Comparison of ENCODE assay signal across 8 cellular contexts in the genomic region with DNA sequence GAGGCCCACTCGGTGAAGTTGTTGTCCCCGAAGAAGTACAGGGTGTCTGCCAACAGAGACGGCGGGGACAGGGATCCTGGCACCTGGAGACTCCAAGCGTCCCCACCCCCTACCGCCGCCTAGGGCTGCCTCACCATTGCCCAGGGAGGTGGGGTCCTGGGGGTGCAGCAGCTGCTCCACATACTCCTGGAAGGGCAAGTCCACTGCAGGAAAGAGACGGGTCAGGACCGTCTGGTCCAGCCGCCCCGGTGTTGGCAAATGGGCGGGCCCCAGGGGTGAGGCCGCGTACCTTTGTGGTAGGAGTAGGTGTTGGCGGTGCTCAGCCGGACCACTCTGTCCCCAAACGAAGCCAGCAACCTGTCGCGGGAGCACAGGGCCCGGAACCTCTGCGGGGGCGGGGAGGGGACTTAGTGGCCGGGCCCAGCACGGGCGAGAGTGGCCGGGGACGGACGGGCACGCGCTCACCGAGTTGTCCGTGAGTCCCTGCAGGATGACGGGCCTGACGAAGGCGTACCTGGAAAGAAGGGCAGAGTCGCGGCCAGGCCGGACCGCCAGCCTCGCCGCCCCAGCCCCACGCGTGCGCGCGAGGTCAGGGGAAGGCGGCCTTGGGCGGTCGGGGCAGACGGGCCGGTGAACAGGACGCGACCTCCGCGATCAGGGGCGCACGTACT. TPM values are rescaled to one million over a fixed set of nuclear protein-coding genes. Genes with fewer than 3 reads are reported as not detected.
DNase-seq lines count a peak whose midpoint lies in the region; ATAC-seq and TF ChIP-seq lines count a peak whose summit lies in the region.

No MANE protein-coding gene starts in this region.

- H2BK15ac ChIP-seq in H9 (ENCODE audit: low read depth, low read length), result no peak overlapping the region

- H3K9me3 ChIP-seq in H9 (ENCODE audit: control insufficient read depth, low read depth, low read length), result no peaks in the 10 kb centered on the region
- H3K9me3 ChIP-seq in SJCRH30 (replicated peaks), result no peaks in the 10 kb centered on the region
- H3K9me3 ChIP-seq in skeletal muscle tissue (ENCODE audit: control insufficient read depth in 3 of 3, low read length in 3 of 3), result no peaks in the 10 kb centered on the region

- H3K4me2 ChIP-seq in H9 (ENCODE audit: insufficient read depth, insufficient read length, low read length), result peak overlapping the region; percentile 15

- H3K23me2 ChIP-seq in H9 (ENCODE audit: insufficient read length, low read depth, low read length, poor library complexity, severe bottlenecking), result peaks cover 11% of the 10 kb centered on the region

- TF ChIP-seq CTCF in H9 (conservative IDR thresholded peaks at IDR 0.05) (no peak), fibroblast of pulmonary artery (IDR thresholded peaks at IDR 0.05; ENCODE audit: low read length, missing control alignments) (no peak), omental fat pad (IDR thresholded peaks at IDR 0.05) (no peak)

- no peaks in the 10 kb centered on the region for H3K9me3 Mint-ChIP-seq in H9

- H2BK5ac ChIP-seq in H9 (ENCODE audit: insufficient read length, low read length), result no peak overlapping the region

- H3K23ac ChIP-seq in H9 (ENCODE audit: insufficient read length, low read depth, low read length), result no peak overlapping the region

- no peak overlapping the region for H2BK20ac ChIP-seq in H9 (ENCODE audit: low read depth, low read length, poor library complexity, severe bottlenecking)

- no peak overlapping the region for H4K5ac ChIP-seq in H9 (ENCODE audit: insufficient read length, low read depth, low read length)

- no peak overlapping the region for H3T11ph ChIP-seq in H9 (ENCODE audit: low read length)

- H3K4me3 ChIP-seq in SJCRH30, result peak overlapping the region; percentile 56
- peak overlapping the region; percentile 57 for H3K4me3 ChIP-seq in fibroblast of pulmonary artery (replicated peaks; ENCODE audit: low read depth, low read length)
- peak overlapping the region; percentile 59 to 87 (median 81) for H3K4me3 ChIP-seq in skeletal muscle tissue (ENCODE audit: low read length in 3 of 3)

- no peak for ATAC-seq in HG03565 (IDR thresholded peaks at IDR 0.05; ENCODE audit: unreplicated experiment)
- no peak for ATAC-seq in omental fat pad (ENCODE audit: low FRiP score)

- no peak overlapping the region for H4K8ac ChIP-seq in H9 (replicated peaks; ENCODE audit: insufficient read length, low read depth, low read length)

- H4K20me1 ChIP-seq in H9 (ENCODE audit: control insufficient read depth, insufficient read depth, insufficient read length), result no peaks in the 10 kb centered on the region

- H3K27me3 ChIP-seq in H9 (ENCODE audit: insufficient read depth, low read length) (no peaks in the 10 kb centered on the region), SJCRH30 (no peaks in the 10 kb centered on the region), skeletal muscle tissue (ENCODE audit: control insufficient read depth in 3 of 3, insufficient read depth in 3 of 3, low read length in 3 of 3) (no peaks in the 10 kb centered on the region)

- H3K18ac ChIP-seq in H9 (ENCODE audit: insufficient read length, low read depth, low read length), result no peak overlapping the region

- no CpG with 5 or more reads among the region's 57 CpGs for WGBS in H9 (ENCODE audit: extremely low coverage, insufficient read length, low lambda C conversion rate)

- H2AFZ ChIP-seq in H9 (ENCODE audit: low read length), result no peak overlapping the region

- H3K27ac ChIP-seq in H9 (ENCODE audit: insufficient read length, low read depth, low read length), result no peak overlapping the region
- no peak overlapping the region for H3K27ac ChIP-seq in SJCRH30
- H3K27ac ChIP-seq in skeletal muscle tissue (ENCODE audit: low read depth, low read length), result no peak overlapping the region

- H3K36me3 ChIP-seq in SJCRH30 (peaks cover 20% of the 10 kb centered on the region), skeletal muscle tissue (ENCODE audit: control insufficient read depth in 3 of 3, insufficient read depth in 3 of 3, low read length in 3 of 3) (peaks cover 22 to 37% (median 26%) of the 10 kb centered on the region in 3 donors)

- H3K4ac ChIP-seq in H9 (ENCODE audit: low read depth, low read length), result no peak overlapping the region

- no peak overlapping the region for H3K14ac ChIP-seq in H9 (ENCODE audit: insufficient read depth, low read length)

- peak overlapping the region in 1 of 3 experiments; percentile 83; a peak in 2 of 7 replicates for H3K27ac Mint-ChIP-seq in H9

- H3K79me1 ChIP-seq in H9 (ENCODE audit: insufficient read depth, low read depth, low read length, poor library complexity, severe bottlenecking), result no peaks in the 10 kb centered on the region

- no peak overlapping the region for H2AK5ac ChIP-seq in H9 (ENCODE audit: insufficient read length, low read length)

- H4K91ac ChIP-seq in H9 (ENCODE audit: insufficient read length, low read depth, low read length), result no peak overlapping the region

- H3K4me3 Mint-ChIP-seq in H9, result peak overlapping the region; percentile 81 to 86

- H3K56ac ChIP-seq in H9 (ENCODE audit: insufficient read length, low read depth, low read length), result no peak overlapping the region

- DNase-seq in H9, result no peak
- no peak for DNase-seq in SJCRH30
- DNase-seq in fibroblast of pulmonary artery (ENCODE audit: low read depth), result no peak
- no peak for DNase-seq in iPS-NIHi7 (ENCODE audit: extremely low spot score)
- no peak for DNase-seq in Ammon's horn (ENCODE audit: low spot score)
- no peak for DNase-seq in omental fat pad (ENCODE audit: low spot score)

- H3K9ac ChIP-seq in H9 (ENCODE audit: extremely low read depth, insufficient read length, low read length) (peak overlapping the region; percentile 21), skeletal muscle tissue (ENCODE audit: low read depth in 1 of 3, low read length in 3 of 3) (peak overlapping the region; percentile 33 to 79 (median 62))

- no peaks in the 10 kb centered on the region; the same call in 1 of the 2 replicates for H3K27me3 Mint-ChIP-seq in H9 (ENCODE audit: low read depth)

- no peak overlapping the region for H2BK12ac ChIP-seq in H9 (ENCODE audit: insufficient read length, low read depth, low read length)

- no peak overlapping the region for H2BK120ac ChIP-seq in H9 (ENCODE audit: low read depth, low read length, poor library complexity, severe bottlenecking)

- H3K36me3 Mint-ChIP-seq in H9 (ENCODE audit: insufficient read depth in 1 of 3, low read depth in 3 of 3), result peaks cover 15 to 47% (median 44%) of the 10 kb centered on the region in 3 experiments; a peak in 6 of 7 replicates

- H3K4me1 Mint-ChIP-seq in H9, result peaks cover 13 to 27% of the 10 kb centered on the region in 2 experiments

- H3K79me2 ChIP-seq in H9 (ENCODE audit: insufficient read depth, low read length), result peaks cover 2% of the 10 kb centered on the region; the same call in 1 of the 2 replicates

- H3K4me1 ChIP-seq in H9 (ENCODE audit: insufficient read depth, low read length), result no peaks in the 10 kb centered on the region
- H3K4me1 ChIP-seq in SJCRH30, result peaks cover 17% of the 10 kb centered on the region
- peaks cover 49 to 75% (median 52%) of the 10 kb centered on the region in 3 donors for H3K4me1 ChIP-seq in skeletal muscle tissue (ENCODE audit: control insufficient read depth in 3 of 3, insufficient read depth in 3 of 3, low read length in 3 of 3)

RNA-seq across cellular contexts. Expression of a gene that starts 0.6 kb away (rescaled TPM):
- total RNA-seq in H9 (2021), result 50.1 and 52.7 TPM in 2 replicates
- total RNA-seq in SJCRH30 (2014; rRNA removed; shearing (Covaris generic)), result 22.7 and 23.4 TPM in 2 replicates
- 13.0 TPM for total RNA-seq in skeletal muscle tissue
- 10 to 100 TPM; 65.8 to 79.6 (median 71.8) TPM for total RNA-seq in omental fat pad

RNA-seq across cellular contexts. Expression of a gene that starts 3.3 kb away (rescaled TPM):
- 95.6 and 102 TPM in 2 replicates for total RNA-seq in H9 (2021)
- total RNA-seq in SJCRH30 (2014; rRNA removed; shearing (Covaris generic)), result 46.0 and 49.2 TPM in 2 replicates
- 87.7 TPM for total RNA-seq in skeletal muscle tissue
- total RNA-seq in omental fat pad, result 100 to 1,000 TPM; 119 to 161 (median 128) TPM

RNA-seq across cellular contexts. Expression of a gene that starts 6.7 kb away (rescaled TPM):
- 18.3 and 19.5 TPM in 2 replicates for total RNA-seq in H9 (2021)
- 5.6 and 6.2 TPM in 2 replicates for total RNA-seq in SJCRH30 (2014; rRNA removed; shearing (Covaris generic))
- 2.1 TPM for total RNA-seq in skeletal muscle tissue
- 1 to 10 TPM; 6.7 to 8.7 (median 6.9) TPM for total RNA-seq in omental fat pad

RNA-seq across cellular contexts. Expression of a gene that starts 8.1 kb away (rescaled TPM):
- 7.6 and 8.8 TPM in 2 replicates for total RNA-seq in H9 (2021)
- total RNA-seq in SJCRH30 (2014; rRNA removed; shearing (Covaris generic)), result 0.94 and 2.5 TPM in 2 replicates
- total RNA-seq in skeletal muscle tissue, result under 0.01 TPM
- 1 to 10 TPM in 1 of 4 donors, under 1 TPM in 2, not detected in 1; 0.44 to 1.0 (median 0.96) TPM for total RNA-seq in omental fat pad

RNA-seq across cellular contexts. Expression of a gene that starts 15.6 kb away (rescaled TPM):
- total RNA-seq in H9 (2021), result 206 and 210 TPM in 2 replicates
- total RNA-seq in SJCRH30 (2014; rRNA removed; shearing (Covaris generic)), result 41.0 and 66.2 TPM in 2 replicates
- 14.1 TPM for total RNA-seq in skeletal muscle tissue
- total RNA-seq in omental fat pad, result 10 to 100 TPM; 38.8 to 86.9 (median 61.5) TPM
